Comparison of ENCODE assay signal across 8 cellular contexts in the genomic region with DNA sequence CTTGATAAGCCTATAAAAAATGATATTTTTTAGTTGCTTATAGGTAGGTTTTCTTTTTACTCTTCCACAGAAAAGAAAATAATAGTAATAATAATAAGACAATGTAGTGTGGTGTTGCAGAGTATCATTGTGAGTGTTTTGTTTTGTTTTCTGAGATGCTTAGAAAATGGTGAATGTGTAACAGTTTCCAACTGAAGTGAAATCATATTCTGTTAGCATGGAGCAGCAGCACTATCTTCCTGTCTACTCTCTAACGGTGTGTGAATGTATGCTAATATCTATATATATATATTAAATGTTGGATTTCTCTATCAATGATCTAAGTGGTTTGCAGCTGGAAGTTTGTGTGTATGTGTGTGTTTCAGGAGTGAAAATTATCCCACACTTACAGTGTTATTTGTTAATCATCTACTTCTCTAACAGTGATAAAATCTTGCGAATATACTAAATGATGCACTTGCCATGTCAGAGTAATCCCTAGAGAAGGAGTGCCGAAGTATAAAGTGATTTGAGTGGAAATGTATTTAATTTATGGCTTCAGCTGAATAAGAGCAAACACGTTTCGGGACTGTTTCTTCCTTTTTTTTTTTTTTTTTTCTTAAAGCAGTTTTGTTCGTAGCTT. TPM values are rescaled to one million over a fixed set of nuclear protein-coding genes. Genes with fewer than 3 reads are reported as not detected.
DNase-seq lines count a peak whose midpoint lies in the region; ATAC-seq, FAIRE-seq and TF ChIP-seq lines count a peak whose summit lies in the region.

No MANE protein-coding gene starts in this region.

- no peak overlapping the region for H2AFZ ChIP-seq in neural progenitor cell (replicated peaks)

- no peaks in the 10 kb centered on the region for H3K79me2 ChIP-seq in neural progenitor cell (ENCODE audit: low read depth)

- no peaks in the 10 kb centered on the region for H3K27me3 ChIP-seq in CD4-positive, alpha-beta T cell (ENCODE audit: control insufficient read depth, insufficient read depth, low read length)
- H3K27me3 ChIP-seq in bronchial epithelial cell (ENCODE audit: control insufficient read depth, insufficient read depth, low read length) (no peaks in the 10 kb centered on the region), neural progenitor cell (no peaks in the 10 kb centered on the region)

- no peaks in the 10 kb centered on the region for H4K20me1 ChIP-seq in neural progenitor cell (ENCODE audit: low read depth)

- peak overlapping the region; percentile 63 for H3K27ac Mint-ChIP-seq in CD4-positive, alpha-beta T cell
- peak overlapping the region; percentile 69 for H3K27ac Mint-ChIP-seq in neural progenitor cell

- no peaks in the 10 kb centered on the region for H3K36me3 Mint-ChIP-seq in CD4-positive, alpha-beta T cell (ENCODE audit: low read depth)
- peaks cover 1% of the 10 kb centered on the region for H3K36me3 Mint-ChIP-seq in neural progenitor cell

- no peak for ATAC-seq in CD4-positive, alpha-beta T cell (ENCODE audit: poor library complexity)
- ATAC-seq in HG03045 (IDR thresholded peaks at IDR 0.05; ENCODE audit: unreplicated experiment): no peak

- POLR2A ChIA-PET in CD4-positive, alpha-beta T cell (lab: Charles Lee): interaction anchor here (1.0 to 1.8 kb wide), 6 partner anchors 11 to 158 kb away, joined by 3 to 5 read pairs (median 4); partner anchors contain the start of gene PRKACB
- POLR2A ChIA-PET in HEK293T (lab: Yijun Ruan, JAX): interaction anchor here (1.2 to 1.5 kb wide), 2 partner anchors 9 to 160 kb away, joined by 3 to 4 read pairs; no protein-coding TSS in a partner anchor

- H3K9me3 ChIP-seq in CD4-positive, alpha-beta T cell (ENCODE audit: control insufficient read depth, low read length): no peaks in the 10 kb centered on the region
- no peaks in the 10 kb centered on the region for H3K9me3 ChIP-seq in neural progenitor cell (ENCODE audit: low read depth)

- H3K4me1 Mint-ChIP-seq in CD4-positive, alpha-beta T cell (ENCODE audit: low read depth): peaks cover 51% of the 10 kb centered on the region
- H3K4me1 Mint-ChIP-seq in neural progenitor cell: peaks cover 57% of the 10 kb centered on the region

- H3K4me2 ChIP-seq in neural progenitor cell: peak overlapping the region; percentile 65

- peaks cover 1% of the 10 kb centered on the region for H3K9me3 Mint-ChIP-seq in CD4-positive, alpha-beta T cell
- peaks cover 3% of the 10 kb centered on the region for H3K9me3 Mint-ChIP-seq in neural progenitor cell

- H3K27ac ChIP-seq in CD4-positive, alpha-beta T cell (ENCODE audit: low read depth, low read length): no peak overlapping the region
- H3K27ac ChIP-seq in neural progenitor cell: no peak overlapping the region

- H3K4me3 Mint-ChIP-seq in CD4-positive, alpha-beta T cell: peak overlapping the region; percentile 84
- peak overlapping the region; percentile 78 for H3K4me3 Mint-ChIP-seq in neural progenitor cell

- intact Hi-C loops in CD4-positive, alpha-beta T cell (cut with DNase I, micrococcal nuclease): loop anchor here (2.0 to 10.0 kb wide), 3 partner anchors 129 to 155 kb away; no protein-coding TSS in a partner anchor

- H3K27me3 Mint-ChIP-seq in CD4-positive, alpha-beta T cell: peaks cover 8% of the 10 kb centered on the region
- no peaks in the 10 kb centered on the region for H3K27me3 Mint-ChIP-seq in neural progenitor cell (ENCODE audit: insufficient read depth, low read depth)

- TF ChIP-seq CTCF in CD4-positive, alpha-beta T cell (IDR thresholded peaks at IDR 0.05): no peak
- no peak for TF ChIP-seq CTCF in LNCaP clone FGC (IDR thresholded peaks at IDR 0.05; ENCODE audit: control insufficient read depth, extremely low read depth, insufficient read depth)
- TF ChIP-seq CTCF in bronchial epithelial cell (IDR thresholded peaks at IDR 0.05; ENCODE audit: insufficient read depth, low read length, severe bottlenecking): no peak
- TF ChIP-seq CTCF in neural progenitor cell (IDR thresholded peaks at IDR 0.05): no peak

- H3K36me3 ChIP-seq in bronchial epithelial cell (ENCODE audit: control insufficient read depth, insufficient read depth, low read length): no peaks in the 10 kb centered on the region
- H3K36me3 ChIP-seq in neural progenitor cell: no peaks in the 10 kb centered on the region

- no peak for FAIRE-seq in bronchial epithelial cell (lab: Jason Lieb, UNC)

- H3K4me3 ChIP-seq in LNCaP clone FGC (ENCODE audit: low read depth, low read length): peak overlapping the region; percentile 49
- no peak overlapping the region for H3K4me3 ChIP-seq in bronchial epithelial cell (ENCODE audit: low read depth, low read length)
- H3K4me3 ChIP-seq in neural progenitor cell: no peak overlapping the region

- H3K9ac ChIP-seq in neural progenitor cell: no peak overlapping the region

- CTCF ChIA-PET in CD4-positive, alpha-beta T cell (lab: Charles Lee): interaction anchor here (0.6 to 0.8 kb wide), 3 partner anchors 9 to 947 kb away, joined by 3 to 4 read pairs (median 4); no protein-coding TSS in a partner anchor
- CTCF ChIA-PET in HEK293T (lab: Yijun Ruan, JAX): no interaction called here

- DNase-seq in CD4-positive, alpha-beta T cell: no peak
- no peak for DNase-seq in LNCaP clone FGC (ENCODE audit: low read depth)
- peak; percentile 4 for DNase-seq in bronchial epithelial cell (ENCODE audit: low read depth)
- no peak for DNase-seq in neural progenitor cell (ENCODE audit: low spot score)
- DNase-seq in HEK293T (ENCODE audit: extremely low spot score): no peak
- no peak for DNase-seq in SK-N-DZ (ENCODE audit: low spot score)
- DNase-seq in SIG-M5 treated with dmso at 0.1 percent for 504 hours (lab: John Stamatoyannopoulos, UW; ENCODE audit: unreplicated experiment): no peak

- H3K4me1 ChIP-seq in neural progenitor cell: peaks cover 40% of the 10 kb centered on the region

- H3F3A ChIP-seq in neural progenitor cell (ENCODE audit: low read depth): peaks cover 24% of the 10 kb centered on the region

TF ChIP-seq in HEK293T, 16 proteins besides CTCF, POLR2A, EP300 and RAD21:
- TF ChIP-seq TARDBP (IDR thresholded peaks at IDR 0.05): no peak
- TF ChIP-seq FOXA1 (IDR thresholded peaks at IDR 0.05): no peak
- TF ChIP-seq, protein P1, sequence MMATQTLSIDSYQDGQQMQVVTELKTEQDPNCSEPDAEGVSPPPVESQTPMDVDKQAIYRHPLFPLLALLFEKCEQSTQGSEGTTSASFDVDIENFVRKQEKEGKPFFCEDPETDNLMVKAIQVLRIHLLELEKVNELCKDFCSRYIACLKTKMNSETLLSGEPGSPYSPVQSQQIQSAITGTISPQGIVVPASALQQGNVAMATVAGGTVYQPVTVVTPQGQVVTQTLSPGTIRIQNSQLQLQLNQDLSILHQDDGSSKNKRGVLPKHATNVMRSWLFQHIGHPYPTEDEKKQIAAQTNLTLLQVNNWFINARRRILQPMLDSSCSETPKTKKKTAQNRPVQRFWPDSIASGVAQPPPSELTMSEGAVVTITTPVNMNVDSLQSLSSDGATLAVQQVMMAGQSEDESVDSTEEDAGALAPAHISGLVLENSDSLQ (IDR thresholded peaks at IDR 0.05): no peak
- TF ChIP-seq ARNT (IDR thresholded peaks at IDR 0.05): no peak
- no peak for TF ChIP-seq NFRKB (IDR thresholded peaks at IDR 0.05)
- TF ChIP-seq FOXK2 (IDR thresholded peaks at IDR 0.05): no peak
- no peak for TF ChIP-seq ZNF384 (IDR thresholded peaks at IDR 0.05)

RNA-seq across cellular contexts. Expression of gene SAMD13, which starts 0.4 kb away (rescaled TPM):
- total RNA-seq in CD4-positive, alpha-beta T cell: not detected
- total RNA-seq in bronchial epithelial cell: 0.26 and 0.77 TPM in 2 replicates
- 4.6 and 5.6 TPM in 2 replicates for total RNA-seq in neural progenitor cell (ENCODE audit: low replicate concordance)
- 0.75 and 1.0 TPM in 2 replicates for polyA plus RNA-seq in SK-N-DZ (2014; cell fraction: cytosol; rRNA removed)
- polyA plus RNA-seq in SK-N-DZ (2014; cell fraction: nucleus; rRNA removed): 0.51 and 1.7 TPM in 2 replicates
